19 cellular contexts compared by ENCODE assay signal in the genomic region with DNA sequence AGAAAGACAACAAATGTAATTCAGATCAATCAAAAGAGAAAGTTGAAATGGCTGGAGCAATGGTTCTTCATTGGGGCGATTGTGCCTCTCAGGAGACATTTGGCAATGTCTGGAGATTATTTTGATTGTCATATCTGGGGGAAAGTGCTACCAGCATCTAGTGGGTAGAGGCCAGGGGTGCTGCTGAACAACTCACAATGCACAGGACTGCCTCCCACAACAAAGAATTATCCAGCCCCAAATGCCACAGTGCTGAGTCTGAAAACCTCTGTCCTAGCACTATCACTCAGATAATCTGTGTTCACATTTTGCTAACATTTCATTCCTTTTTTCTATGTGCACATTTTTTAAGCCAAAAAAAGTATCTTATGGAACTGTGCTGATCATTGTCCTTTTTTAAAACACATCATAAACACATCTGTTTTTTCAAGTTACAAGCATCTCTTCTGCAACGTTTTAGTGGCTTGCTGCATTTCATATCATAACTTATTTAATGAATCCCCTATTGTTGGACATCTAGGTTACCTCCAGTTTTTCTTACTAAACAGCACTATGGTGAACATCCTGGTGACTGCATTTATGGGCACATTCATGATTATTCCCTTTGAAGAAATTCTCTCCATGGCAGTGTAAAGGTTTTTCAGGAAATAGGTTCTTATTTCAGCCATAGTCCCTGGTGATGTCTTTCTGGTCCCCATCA.
"Had no signal": no experiment of that assay in that cellular context is flagged by ENCODE, and none has a peak within 500 bp of the region (broad histone marks: within the 10 kb centered on the region; RNA-seq: fewer than 3 reads in every experiment).

No MANE protein-coding gene starts in this region.

- H3K4me3 Mint-ChIP-seq: activated naive CD4-positive, alpha-beta T cell treated with anti-CD3 and anti-CD28 coated beads for 36 hours; effector memory CD8-positive, alpha-beta T cell; natural killer cell had no signal

- H3K36me3 ChIP-seq: colonic mucosa, gastrocnemius medialis, prostate gland, spleen, stomach, transverse colon, uterus had no signal

- H3K36me3 Mint-ChIP-seq: natural killer cell had no signal

- H3K9me3 Mint-ChIP-seq: activated naive CD4-positive, alpha-beta T cell treated with anti-CD3 and anti-CD28 coated beads for 36 hours; activated T-helper 2 cell treated with anti-CD3 and anti-CD28 coated beads, Interferon-gamma antibody, Interleukin-2, Interleukin-4, amounts not matched to agents 10 μg/mL and 5 μg/mL and 100 μg/mL, durations not matched to agents 14 hours and 24 hours and 36 hours; effector memory CD8-positive, alpha-beta T cell; natural killer cell had no signal

- H3K4me3 ChIP-seq: colonic mucosa, dorsolateral prefrontal cortex, gastrocnemius medialis, prostate gland, spleen, stomach, transverse colon, uterus had no signal

- H3K27me3 ChIP-seq: colonic mucosa, dorsolateral prefrontal cortex, gastrocnemius medialis, transverse colon, uterus had no signal

- H3K9me3 ChIP-seq: colonic mucosa, gastrocnemius medialis, prostate gland, spleen, stomach, transverse colon, uterus had no signal

- DNase-seq: activated CD4-positive, alpha-beta T cell treated with anti-CD3 and anti-CD28 coated beads for 1 hour; activated naive CD4-positive, alpha-beta T cell treated with anti-CD3 and anti-CD28 coated beads for 36 hours; activated T-cell treated with anti-CD3 and anti-CD28 coated beads, Interleukin-2, amount 50 U/mL, for 1 hour; dorsolateral prefrontal cortex; effector memory CD8-positive, alpha-beta T cell; gastrocnemius medialis; head of caudate nucleus; left ventricle myocardium superior; midbrain; natural killer cell; spleen; stimulated activated CD4-positive, alpha-beta T cell treated with anti-CD3 and anti-CD28 coated beads, Interleukin-4, amount 100 ng/mL, for 4 hours; uterus had no signal

- H3K4me1 ChIP-seq: gastrocnemius medialis, prostate gland, uterus had no signal

- H3K27ac ChIP-seq: colonic mucosa, gastrocnemius medialis, prostate gland, spleen, stomach, uterus had no signal

- H3K4me1 Mint-ChIP-seq: natural killer cell had no signal

- H3K27ac Mint-ChIP-seq: activated naive CD4-positive, alpha-beta T cell treated with anti-CD3 and anti-CD28 coated beads for 36 hours; effector memory CD8-positive, alpha-beta T cell; natural killer cell had no signal

- ATAC-seq: effector memory CD8-positive, alpha-beta T cell; esophagus mucosa; gastrocnemius medialis; left ventricle myocardium superior; natural killer cell had no signal
